In genomic region chr9:129632460-129632859, GRCh38 we compare ENCODE assay signal across 24 cellular contexts. TPM values are rescaled to one million over a fixed set of nuclear protein-coding genes. Genes with fewer than 3 reads are reported as not detected.
DNase-seq lines count a peak whose midpoint lies in the region; FAIRE-seq and TF ChIP-seq lines count a peak whose summit lies in the region.
"Had no signal": no experiment of that assay in that cellular context is flagged by ENCODE, and none has a peak within 500 bp of the region (broad histone marks: within the 10 kb centered on the region; RNA-seq: fewer than 3 reads in every experiment).

No MANE protein-coding gene starts in this region.

- FAIRE-seq in astrocyte (lab: Jason Lieb, UNC): no peak
- FAIRE-seq: A204.1, GM18507, H1, islet of Langerhans, small intestine had no signal

- no peak overlapping the region for H3K14ac ChIP-seq in trophoblast cell (ENCODE audit: low read length)

- no peak overlapping the region for H2BK5ac ChIP-seq in trophoblast cell (ENCODE audit: low read depth, low read length, poor library complexity)

- H2BK12ac ChIP-seq in trophoblast cell (ENCODE audit: low read length): no peak overlapping the region

- H3K4ac ChIP-seq in trophoblast cell (ENCODE audit: low read depth, low read length): peak overlapping the region; percentile 5

- no peak overlapping the region for H3K18ac ChIP-seq in trophoblast cell (ENCODE audit: low read length)

- no peak overlapping the region for H4K91ac ChIP-seq in trophoblast cell (ENCODE audit: low read depth, low read length)

- peak overlapping the region; percentile 5 for H3K27ac Mint-ChIP-seq in activated CD4-positive, alpha-beta memory T cell treated with anti-CD3 and anti-CD28 coated beads for 36 hours
- no peak overlapping the region for H3K27ac Mint-ChIP-seq in activated CD4-positive, alpha-beta memory T cell treated with anti-CD3 and anti-CD28 coated beads, Interleukin-2, amount 10 ng/mL, durations not matched to agents 7 days and 5 days
- H3K27ac Mint-ChIP-seq in astrocyte (ENCODE audit: unreplicated experiment): no peak overlapping the region
- H3K27ac Mint-ChIP-seq: activated CD8-positive, alpha-beta T cell treated with anti-CD3 and anti-CD28 coated beads, Interleukin-2, amount 10 ng/mL, durations not matched to agents 7 days and 5 days had no signal

- H3K27ac ChIP-seq in astrocyte (ENCODE audit: low read depth, low read length): no peak overlapping the region
- no peak overlapping the region for H3K27ac ChIP-seq in trophoblast cell (ENCODE audit: low read depth, low read length)
- no peak overlapping the region for H3K27ac ChIP-seq in coronary artery

- no peak overlapping the region for H3K4me3 Mint-ChIP-seq in activated CD4-positive, alpha-beta memory T cell treated with anti-CD3 and anti-CD28 coated beads for 36 hours
- no peak overlapping the region for H3K4me3 Mint-ChIP-seq in activated CD4-positive, alpha-beta memory T cell treated with anti-CD3 and anti-CD28 coated beads, Interleukin-2, amount 10 ng/mL, durations not matched to agents 7 days and 5 days
- H3K4me3 Mint-ChIP-seq in astrocyte (ENCODE audit: unreplicated experiment): no peak overlapping the region
- H3K4me3 Mint-ChIP-seq: activated CD8-positive, alpha-beta T cell treated with anti-CD3 and anti-CD28 coated beads, Interleukin-2, amount 10 ng/mL, durations not matched to agents 7 days and 5 days had no signal

- no peaks in the 10 kb centered on the region for H3K9me3 ChIP-seq in astrocyte (ENCODE audit: insufficient read depth, low read depth, low read length)
- peaks cover 4% of the 10 kb centered on the region for H3K9me3 ChIP-seq in trophoblast cell (ENCODE audit: insufficient read depth, low read depth, low read length)
- H3K9me3 ChIP-seq: thoracic aorta had no signal

- H4K20me1 ChIP-seq in astrocyte (ENCODE audit: insufficient read depth, low read length): peaks cover 92% of the 10 kb centered on the region

- no peaks in the 10 kb centered on the region for H3K27me3 ChIP-seq in astrocyte (ENCODE audit: insufficient read depth, low read length)
- H3K27me3 ChIP-seq in trophoblast cell (ENCODE audit: insufficient read depth, low read length): no peaks in the 10 kb centered on the region

- POLR2A ChIA-PET in activated CD4-positive, alpha-beta memory T cell treated with anti-CD3 and anti-CD28 coated beads for 36 hours (lab: Charles Lee): no interaction called here
- POLR2A ChIA-PET in activated CD4-positive, alpha-beta memory T cell treated with anti-CD3 and anti-CD28 coated beads, Interleukin-2, amount 10 ng/mL, durations not matched to agents 7 days and 5 days (lab: Charles Lee): no interaction called here

- H3K9me3 Mint-ChIP-seq in activated CD4-positive, alpha-beta memory T cell treated with anti-CD3 and anti-CD28 coated beads for 36 hours: no peaks in the 10 kb centered on the region
- no peaks in the 10 kb centered on the region for H3K9me3 Mint-ChIP-seq in activated CD4-positive, alpha-beta memory T cell treated with anti-CD3 and anti-CD28 coated beads, Interleukin-2, amount 10 ng/mL, durations not matched to agents 7 days and 5 days
- no peaks in the 10 kb centered on the region for H3K9me3 Mint-ChIP-seq in astrocyte (ENCODE audit: unreplicated experiment)
- H3K9me3 Mint-ChIP-seq: CD4-positive, alpha-beta memory T cell; naive thymus-derived CD4-positive, alpha-beta T cell had no signal

- H4K12ac ChIP-seq in trophoblast cell (ENCODE audit: low read depth, low read length): no peak overlapping the region

- no peak overlapping the region for H3K23ac ChIP-seq in trophoblast cell (ENCODE audit: low read length)

- H3K36me3 ChIP-seq in astrocyte (ENCODE audit: insufficient read depth, low read length) (peaks cover 18% of the 10 kb centered on the region), trophoblast cell (ENCODE audit: control insufficient read depth in 1 of 2, insufficient read depth in 2 of 2, low read length in 2 of 2) (peaks cover 58 to 66% of the 10 kb centered on the region in 2 experiments)

- TF ChIP-seq CTCF in astrocyte (IDR thresholded peaks at IDR 0.05; ENCODE audit: insufficient read depth, low read depth, low read length): no peak
- TF ChIP-seq CTCF in coronary artery (IDR thresholded peaks at IDR 0.05): no peak

- H3K79me1 ChIP-seq in trophoblast cell (ENCODE audit: low read length): no peaks in the 10 kb centered on the region

- no peak overlapping the region for H2AFZ ChIP-seq in astrocyte (ENCODE audit: low read depth, low read length)
- H2AFZ ChIP-seq in trophoblast cell (ENCODE audit: insufficient read depth, low read length, poor library complexity): no peak overlapping the region

- H2BK120ac ChIP-seq in trophoblast cell (ENCODE audit: insufficient read depth, low read length, poor library complexity): no peak overlapping the region

- peaks cover 52% of the 10 kb centered on the region for H3K4me1 Mint-ChIP-seq in activated CD4-positive, alpha-beta memory T cell treated with anti-CD3 and anti-CD28 coated beads for 36 hours (ENCODE audit: low read depth)
- peaks cover 43% of the 10 kb centered on the region for H3K4me1 Mint-ChIP-seq in activated CD4-positive, alpha-beta memory T cell treated with anti-CD3 and anti-CD28 coated beads, Interleukin-2, amount 10 ng/mL, durations not matched to agents 7 days and 5 days
- peaks cover 43% of the 10 kb centered on the region for H3K4me1 Mint-ChIP-seq in astrocyte (ENCODE audit: low read depth, unreplicated experiment)

- H2AK5ac ChIP-seq in trophoblast cell (ENCODE audit: low read length): no peak overlapping the region

- no peak for DNase-seq in activated CD4-positive, alpha-beta memory T cell treated with anti-CD3 and anti-CD28 coated beads for 36 hours
- DNase-seq in activated CD4-positive, alpha-beta memory T cell treated with anti-CD3 and anti-CD28 coated beads, Interleukin-2, amount 10 ng/mL, durations not matched to agents 7 days and 5 days: no peak
- DNase-seq in ELR (ENCODE audit: low read depth) (peak; percentile 67), astrocyte (ENCODE audit: low read depth) (no peak), trophoblast cell (no peak), NCI-H187 (lab: John Stamatoyannopoulos, UW) (no peak), coronary artery (ENCODE audit: low spot score) (no peak)
- DNase-seq in activated naive CD4-positive, alpha-beta T cell treated with anti-CD3 and anti-CD28 coated beads, Interleukin-2, amount 50 U/mL, for 16 hours: no peak
- DNase-seq: activated CD8-positive, alpha-beta T cell treated with anti-CD3 and anti-CD28 coated beads, Interleukin-2, amount 10 ng/mL, durations not matched to agents 7 days and 5 days; amniotic stem cell; CD4-positive, alpha-beta memory T cell; DMS53; mammary epithelial cell; naive thymus-derived CD4-positive, alpha-beta T cell; NCI-H187 treated with DMSO at 0.1 percent for 48 hours; NK-92 treated with Interleukin-12 subunit alpha and Interleukin-12 subunit beta, amount 100 ng/mL, for 24 hours; small intestine; stimulated activated CD4-positive, alpha-beta T cell treated with anti-CD3 and anti-CD28 coated beads, Interleukin-4, amount 100 ng/mL, for 4 hours; SW 1271 had no signal

- no CpG with 5 or more reads among the region's 13 CpGs for WGBS in trophoblast cell (ENCODE audit: extremely low coverage, insufficient coverage, insufficient read length)

- peak overlapping the region; percentile 20 for H3K9ac ChIP-seq in astrocyte (ENCODE audit: low read length)
- no peak overlapping the region for H3K9ac ChIP-seq in trophoblast cell (ENCODE audit: low read length)

- H3K4me1 ChIP-seq in astrocyte (ENCODE audit: insufficient read depth, low read length) (peaks cover 37% of the 10 kb centered on the region), trophoblast cell (ENCODE audit: control insufficient read depth in 1 of 2, insufficient read depth in 2 of 2, low read length in 2 of 2) (peaks cover 6 to 9% of the 10 kb centered on the region in 2 experiments)

- H3K4me2 ChIP-seq in astrocyte (ENCODE audit: low read length) (peak overlapping the region; percentile 65), trophoblast cell (ENCODE audit: low read length) (no peak overlapping the region)

- H4K8ac ChIP-seq in trophoblast cell (ENCODE audit: low read depth, low read length): no peak overlapping the region

- H3K4me3 ChIP-seq in astrocyte (ENCODE audit: insufficient read depth, low read depth, low read length) (no peak overlapping the region), trophoblast cell (ENCODE audit: low read depth, low read length) (no peak overlapping the region), coronary artery (no peak overlapping the region)
- H3K4me3 ChIP-seq: thoracic aorta had no signal

- CTCF ChIA-PET in activated CD4-positive, alpha-beta memory T cell treated with anti-CD3 and anti-CD28 coated beads for 36 hours (lab: Charles Lee): interaction anchor here (1.2 kb wide), 1 partner anchor 8 kb away, joined by 3 read pairs; no protein-coding TSS in a partner anchor
- CTCF ChIA-PET in activated CD4-positive, alpha-beta memory T cell treated with anti-CD3 and anti-CD28 coated beads, Interleukin-2, amount 10 ng/mL, durations not matched to agents 7 days and 5 days (lab: Charles Lee): no interaction called here

- H3K79me2 ChIP-seq in astrocyte (ENCODE audit: insufficient read depth, low read length): peaks cover 94% of the 10 kb centered on the region
- peaks cover 15% of the 10 kb centered on the region for H3K79me2 ChIP-seq in trophoblast cell (ENCODE audit: control insufficient read depth, insufficient read depth, low read length, poor library complexity)

- H3K36me3 Mint-ChIP-seq in activated CD4-positive, alpha-beta memory T cell treated with anti-CD3 and anti-CD28 coated beads for 36 hours: peaks cover 23% of the 10 kb centered on the region
- peaks cover 35% of the 10 kb centered on the region for H3K36me3 Mint-ChIP-seq in activated CD4-positive, alpha-beta memory T cell treated with anti-CD3 and anti-CD28 coated beads, Interleukin-2, amount 10 ng/mL, durations not matched to agents 7 days and 5 days (ENCODE audit: low read depth)
- H3K36me3 Mint-ChIP-seq in astrocyte (ENCODE audit: low read depth, unreplicated experiment): peaks cover 18% of the 10 kb centered on the region

- intact Hi-C loops in activated CD4-positive, alpha-beta memory T cell treated with anti-CD3 and anti-CD28 coated beads for 36 hours (cut with micrococcal nuclease): no loop called here

- no peaks in the 10 kb centered on the region for H3K27me3 Mint-ChIP-seq in activated CD4-positive, alpha-beta memory T cell treated with anti-CD3 and anti-CD28 coated beads for 36 hours
- H3K27me3 Mint-ChIP-seq in activated CD4-positive, alpha-beta memory T cell treated with anti-CD3 and anti-CD28 coated beads, Interleukin-2, amount 10 ng/mL, durations not matched to agents 7 days and 5 days: no peaks in the 10 kb centered on the region
- no peaks in the 10 kb centered on the region for H3K27me3 Mint-ChIP-seq in astrocyte (ENCODE audit: low read depth, unreplicated experiment)
- H3K27me3 Mint-ChIP-seq: CD4-positive, alpha-beta memory T cell; naive thymus-derived CD4-positive, alpha-beta T cell had no signal

RNA-seq across cellular contexts. Expression of gene NTMT1, which starts 6.5 kb away (rescaled TPM):
- 10 to 100 TPM; 59.9 to 64.6 TPM for total RNA-seq in activated CD4-positive, alpha-beta memory T cell treated with anti-CD3 and anti-CD28 coated beads for 36 hours
- 10 to 100 TPM; 34.2 to 38.7 TPM for total RNA-seq in activated CD4-positive, alpha-beta memory T cell treated with anti-CD3 and anti-CD28 coated beads, Interleukin-2, amount 10 ng/mL, durations not matched to agents 7 days and 5 days
- total RNA-seq in astrocyte: 54.0 and 55.1 TPM in 2 replicates
- 31.8 and 32.6 TPM in 2 replicates for polyA plus RNA-seq in trophoblast cell (2013)

RNA-seq across cellular contexts. Expression of gene ASB6, which starts 9.5 kb away (rescaled TPM):
- total RNA-seq in activated CD4-positive, alpha-beta memory T cell treated with anti-CD3 and anti-CD28 coated beads for 36 hours: 10 to 100 TPM; 14.1 to 15.7 TPM
- 10 to 100 TPM; 22.5 to 23.4 TPM for total RNA-seq in activated CD4-positive, alpha-beta memory T cell treated with anti-CD3 and anti-CD28 coated beads, Interleukin-2, amount 10 ng/mL, durations not matched to agents 7 days and 5 days
- total RNA-seq in astrocyte: 21.7 and 24.3 TPM in 2 replicates
- polyA plus RNA-seq in trophoblast cell (2013): 16.6 and 17.9 TPM in 2 replicates

RNA-seq across cellular contexts. Expression of gene C9orf50, which starts 11.6 kb away (rescaled TPM):
- total RNA-seq in activated CD4-positive, alpha-beta memory T cell treated with anti-CD3 and anti-CD28 coated beads for 36 hours: not detected
- total RNA-seq in activated CD4-positive, alpha-beta memory T cell treated with anti-CD3 and anti-CD28 coated beads, Interleukin-2, amount 10 ng/mL, durations not matched to agents 7 days and 5 days: not detected
- total RNA-seq in astrocyte: 0.41 TPM in 1 of 2 replicates, not detected in the other
- 0.07 TPM in 1 of 2 replicates, not detected in the other for polyA plus RNA-seq in trophoblast cell (2013)
- total RNA-seq: activated CD8-positive, alpha-beta T cell treated with anti-CD3 and anti-CD28 coated beads, Interleukin-2, amount 10 ng/mL, durations not matched to agents 7 days and 5 days; CD4-positive, alpha-beta memory T cell; H1; mammary epithelial cell; naive thymus-derived CD4-positive, alpha-beta T cell; thoracic aorta had no signal
- polyA plus RNA-seq: CD4-positive, alpha-beta memory T cell; H1; mammary epithelial cell; naive thymus-derived CD4-positive, alpha-beta T cell had no signal

RNA-seq across cellular contexts. Expression of gene PRRX2, which starts 33.0 kb away (rescaled TPM):
- under 1 TPM; 0.58 to 0.86 TPM for total RNA-seq in activated CD4-positive, alpha-beta memory T cell treated with anti-CD3 and anti-CD28 coated beads for 36 hours
- not detected for total RNA-seq in activated CD4-positive, alpha-beta memory T cell treated with anti-CD3 and anti-CD28 coated beads, Interleukin-2, amount 10 ng/mL, durations not matched to agents 7 days and 5 days
- total RNA-seq in astrocyte: not detected in 2 replicates
- 1.3 and 1.4 TPM in 2 replicates for polyA plus RNA-seq in trophoblast cell (2013)
- total RNA-seq: CD4-positive, alpha-beta memory T cell had no signal
- polyA plus RNA-seq: CD4-positive, alpha-beta memory T cell; mammary epithelial cell; naive thymus-derived CD4-positive, alpha-beta T cell had no signal
